Comparison of ENCODE assay signal across 2 cellular contexts in genomic region chr10:21860718-21861117, GRCh38.
TF ChIP-seq lines count a peak whose summit lies in the region.

No MANE protein-coding gene starts in this region.

TF ChIP-seq in IMR-90, 13 proteins besides CTCF, POLR2A, EP300 and RAD21 (continued from another document):
- TF ChIP-seq ELK1 (IDR thresholded peaks at IDR 0.05; ENCODE audit: borderline replicate concordance, low read depth, low read length) (no peak), RFX5 (IDR thresholded peaks at IDR 0.05; ENCODE audit: low read depth, low read length) (no peak), SMC3 (IDR thresholded peaks at IDR 0.05; ENCODE audit: low read depth, low read length) (no peak), MAFK (IDR thresholded peaks at IDR 0.05; ENCODE audit: low read depth, low read length) (no peak), USF2 (IDR thresholded peaks at IDR 0.05; ENCODE audit: low read depth, low read length) (no peak), CHD1 (IDR thresholded peaks at IDR 0.05; ENCODE audit: low read depth, low read length) (no peak), MXI1 (IDR thresholded peaks at IDR 0.05; ENCODE audit: borderline replicate concordance, low read depth, low read length) (no peak), FOS (IDR thresholded peaks at IDR 0.05; ENCODE audit: low read depth, low read length) (no peak), RCOR1 (IDR thresholded peaks at IDR 0.05; ENCODE audit: insufficient replicate concordance, low read length) (no peak), CEBPB (IDR thresholded peaks at IDR 0.05; ENCODE audit: low read depth, low read length) (no peak)

TF ChIP-seq in WTC11, 78 proteins besides CTCF, POLR2A, EP300 and RAD21 (continued from another document):
- TF ChIP-seq ZNF512 (CRISPR knock-in tag; IDR thresholded peaks at IDR 0.05; ENCODE audit: borderline replicate concordance) (no peak), ZSCAN18 (CRISPR knock-in tag; IDR thresholded peaks at IDR 0.05) (no peak), ZMAT4 (CRISPR knock-in tag; IDR thresholded peaks at IDR 0.05) (no peak), MXD4 (CRISPR knock-in tag; IDR thresholded peaks at IDR 0.05; ENCODE audit: borderline replicate concordance) (no peak), RORB (CRISPR knock-in tag; IDR thresholded peaks at IDR 0.05) (no peak), SOX15 (CRISPR knock-in tag; IDR thresholded peaks at IDR 0.05) (no peak), STAT6 (CRISPR knock-in tag; conservative IDR thresholded peaks at IDR 0.05; ENCODE audit: low read depth) (no peak), CBFB (CRISPR knock-in tag; IDR thresholded peaks at IDR 0.05; ENCODE audit: low read depth) (no peak), CREM (CRISPR knock-in tag; IDR thresholded peaks at IDR 0.05) (no peak)
TF ChIP-seq in WTC11: peak in this region for 0.
